Comparison of ENCODE assay signal across 19 cellular contexts in genomic region chr6:38138374-38138773, GRCh38.
DNase-seq lines count a peak whose midpoint lies in the region; ATAC-seq and TF ChIP-seq lines count a peak whose summit lies in the region.
"Had no signal": no experiment of that assay in that cellular context is flagged by ENCODE, and none has a peak within 500 bp of the region (broad histone marks: within the 10 kb centered on the region; RNA-seq: fewer than 3 reads in every experiment).

No MANE protein-coding gene starts in this region.

- no peak for DNase-seq in glutamatergic neuron
- DNase-seq in iPS-NIHi7 (ENCODE audit: extremely low spot score): peak; percentile 71
- no peak for DNase-seq in SKM-1 treated with dmso at 0.1 percent for 144 hours (lab: John Stamatoyannopoulos, UW; ENCODE audit: unreplicated experiment)
- DNase-seq in middle frontal gyrus (ENCODE audit: extremely low spot score, low spot score): no peak
- DNase-seq: ACHN; CD4-positive, alpha-beta T cell; DND-41; NCI-H1694 treated with DMSO at 0.1 percent for 48 hours; NCI-H2081 treated with DMSO at 0.1 percent for 48 hours; NCI-H2171 treated with DMSO at 0.1 percent for 48 hours; NCI-H524 treated with DMSO at 0.1 percent for 48 hours; OCI-M1 had no signal

- H3K4me3 ChIP-seq in HUES48 (ENCODE audit: low read depth, low read length): peak overlapping the region; percentile 22; the same call in 1 of the 2 replicates
- H3K4me3 ChIP-seq: BLaER1, SJSA1 had no signal

- H3K36me3 ChIP-seq in HUES48 (ENCODE audit: control insufficient read depth, insufficient read depth, low read length): no peaks in the 10 kb centered on the region

- H3K27ac ChIP-seq in HUES48 (ENCODE audit: low read depth, low read length): peak overlapping the region; percentile 74
- H3K27ac ChIP-seq: BLaER1, SJSA1 had no signal

- no peaks in the 10 kb centered on the region for H3K9me3 ChIP-seq in HUES48 (ENCODE audit: control insufficient read depth, insufficient read depth, low read length)
- H3K9me3 ChIP-seq: BLaER1, SJSA1 had no signal

- H3K27me3 ChIP-seq in HUES48 (ENCODE audit: control insufficient read depth, insufficient read depth, low read length): no peaks in the 10 kb centered on the region
- H3K27me3 ChIP-seq: BLaER1, SJSA1 had no signal

- ATAC-seq in GM18868 (IDR thresholded peaks at IDR 0.05; ENCODE audit: unreplicated experiment) (no peak), GM19467 (IDR thresholded peaks at IDR 0.05; ENCODE audit: unreplicated experiment) (no peak)
- ATAC-seq: Right ventricle myocardium inferior had no signal

- peaks cover 25% of the 10 kb centered on the region for H3K9me3 Mint-ChIP-seq in glutamatergic neuron (ENCODE audit: unreplicated experiment)
- H3K9me3 Mint-ChIP-seq: CD4-positive, alpha-beta T cell; IgD-negative memory B cell had no signal

- H3K27me3 Mint-ChIP-seq in glutamatergic neuron (ENCODE audit: unreplicated experiment): peaks cover 10% of the 10 kb centered on the region
- H3K27me3 Mint-ChIP-seq: CD4-positive, alpha-beta T cell; IgD-negative memory B cell had no signal

- H3K4me1 ChIP-seq in HUES48 (ENCODE audit: control insufficient read depth, insufficient read depth, low read length): peaks cover 36% of the 10 kb centered on the region
- H3K4me1 ChIP-seq: SJSA1 had no signal

- peak overlapping the region; percentile 50; the same call in 1 of the 2 replicates for H3K9ac ChIP-seq in HUES48 (ENCODE audit: low read depth, low read length)
- H3K9ac ChIP-seq: BLaER1 had no signal

- peaks cover 14% of the 10 kb centered on the region for H3K36me3 Mint-ChIP-seq in glutamatergic neuron (ENCODE audit: unreplicated experiment)

- peak overlapping the region; percentile 24 for H3K27ac Mint-ChIP-seq in glutamatergic neuron (ENCODE audit: unreplicated experiment)
- H3K27ac Mint-ChIP-seq: CD4-positive, alpha-beta T cell; IgD-negative memory B cell had no signal

- peaks cover 45% of the 10 kb centered on the region for H3K4me1 Mint-ChIP-seq in glutamatergic neuron (ENCODE audit: low read depth, unreplicated experiment)

- no peak for TF ChIP-seq CTCF in glutamatergic neuron (IDR thresholded peaks at IDR 0.05; ENCODE audit: partially characterized antibody, unreplicated experiment)

- H3K4me3 Mint-ChIP-seq in glutamatergic neuron (ENCODE audit: unreplicated experiment): no peak overlapping the region
- H3K4me3 Mint-ChIP-seq: CD4-positive, alpha-beta T cell; IgD-negative memory B cell had no signal
